Comparison of ENCODE assay signal across 15 cellular contexts in the genomic region with DNA sequence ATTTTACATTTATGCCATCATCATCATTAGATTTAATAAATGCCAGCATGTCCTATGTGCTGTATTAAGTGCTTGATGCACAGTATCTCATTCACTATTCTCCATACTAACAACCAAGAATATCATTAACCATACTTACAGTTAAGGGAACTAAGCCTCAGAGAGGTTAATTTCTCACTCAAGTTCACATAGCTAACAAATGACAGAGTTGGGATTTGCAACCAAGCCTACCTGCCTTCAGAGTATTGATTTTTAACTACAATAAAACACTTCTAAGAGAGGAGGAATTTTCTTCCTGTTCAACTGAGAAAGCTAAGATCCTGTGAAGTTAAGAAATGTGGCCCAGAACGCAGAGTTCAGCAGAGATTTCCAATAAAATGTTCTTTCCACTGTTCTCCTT.
DNase-seq lines count a peak whose midpoint lies in the region; ATAC-seq and TF ChIP-seq lines count a peak whose summit lies in the region.
"Had no signal": no experiment of that assay in that cellular context is flagged by ENCODE, and none has a peak within 500 bp of the region (broad histone marks: within the 10 kb centered on the region; RNA-seq: fewer than 3 reads in every experiment).

No MANE protein-coding gene starts in this region.

- no peak for TF ChIP-seq EP300 in esophagus muscularis mucosa (IDR thresholded peaks at IDR 0.05)

- H3K4me1 ChIP-seq in esophagus muscularis mucosa = peaks cover 0 to 45% (median 34%) of the 10 kb centered on the region in 4 donors
- peaks cover 41% of the 10 kb centered on the region for H3K4me1 ChIP-seq in stomach smooth muscle (ENCODE audit: control insufficient read depth, insufficient read depth, low read length)
- peaks cover 4% of the 10 kb centered on the region for H3K4me1 ChIP-seq in psoas muscle
- no peaks in the 10 kb centered on the region for H3K4me1 ChIP-seq in colonic mucosa
- H3K4me1 ChIP-seq: Caco-2 had no signal

- H3K36me3 Mint-ChIP-seq in Calu3 (ENCODE audit: insufficient read depth, unreplicated experiment) (no peaks in the 10 kb centered on the region), progenitor cell of endocrine pancreas (ENCODE audit: insufficient read depth) (no peaks in the 10 kb centered on the region)
- H3K36me3 Mint-ChIP-seq in activated T-cell treated with anti-CD3 and anti-CD28 coated beads, Interleukin-2, amount 50 U/mL, for 24 hours (ENCODE audit: low read depth) = no peaks in the 10 kb centered on the region
- no peaks in the 10 kb centered on the region for H3K36me3 Mint-ChIP-seq in activated CD4-positive, alpha-beta memory T cell treated with anti-CD3 and anti-CD28 coated beads, Interleukin-2, amount 10 ng/mL, durations not matched to agents 7 days and 5 days (ENCODE audit: low read depth)
- H3K36me3 Mint-ChIP-seq: CD14-positive monocyte; CD8-positive, alpha-beta memory T cell had no signal

- no peaks in the 10 kb centered on the region for H3K27me3 Mint-ChIP-seq in Calu3 (ENCODE audit: unreplicated experiment)
- peaks cover 10% of the 10 kb centered on the region for H3K27me3 Mint-ChIP-seq in progenitor cell of endocrine pancreas
- peaks cover 7% of the 10 kb centered on the region for H3K27me3 Mint-ChIP-seq in activated T-cell treated with anti-CD3 and anti-CD28 coated beads, Interleukin-2, amount 50 U/mL, for 24 hours
- no peaks in the 10 kb centered on the region for H3K27me3 Mint-ChIP-seq in activated CD4-positive, alpha-beta memory T cell treated with anti-CD3 and anti-CD28 coated beads, Interleukin-2, amount 10 ng/mL, durations not matched to agents 7 days and 5 days

- 50% methylated on average over 1 of the region's 1 CpG for whole genome bisulfite sequencing in esophagus muscularis mucosa
- WGBS in psoas muscle, 3 donors = 60 to 98% (median 80%) methylated on average over 1 of the region's 1 CpG

- H3K4me3 Mint-ChIP-seq in Calu3 (ENCODE audit: low read depth, unreplicated experiment) (peak overlapping the region; percentile 11), progenitor cell of endocrine pancreas (ENCODE audit: low read depth) (no peak overlapping the region)
- H3K4me3 Mint-ChIP-seq in activated T-cell treated with anti-CD3 and anti-CD28 coated beads, Interleukin-2, amount 50 U/mL, for 24 hours = no peak overlapping the region
- H3K4me3 Mint-ChIP-seq in activated CD4-positive, alpha-beta memory T cell treated with anti-CD3 and anti-CD28 coated beads, Interleukin-2, amount 10 ng/mL, durations not matched to agents 7 days and 5 days = no peak overlapping the region
- H3K4me3 Mint-ChIP-seq: CD14-positive monocyte; CD8-positive, alpha-beta memory T cell had no signal

- TF ChIP-seq CTCF in Calu3 (IDR thresholded peaks at IDR 0.05; ENCODE audit: unreplicated experiment) (no peak), esophagus muscularis mucosa (IDR thresholded peaks at IDR 0.05) (no peak), progenitor cell of endocrine pancreas (IDR thresholded peaks at IDR 0.05; ENCODE audit: unreplicated experiment) (no peak), psoas muscle (IDR thresholded peaks at IDR 0.05) (no peak), colonic mucosa (IDR thresholded peaks at IDR 0.05) (no peak)

- CTCF ChIA-PET in Calu3 (lab: Charles Lee) = interaction anchor here (0.9 to 1.4 kb wide), 3 partner anchors 8 to 175 kb away, joined by 3 to 6 read pairs (median 3); no protein-coding TSS in a partner anchor
- CTCF ChIA-PET in activated CD4-positive, alpha-beta memory T cell treated with anti-CD3 and anti-CD28 coated beads, Interleukin-2, amount 10 ng/mL, durations not matched to agents 7 days and 5 days (lab: Charles Lee) = no interaction called here

- POLR2A ChIA-PET in activated CD4-positive, alpha-beta memory T cell treated with anti-CD3 and anti-CD28 coated beads, Interleukin-2, amount 10 ng/mL, durations not matched to agents 7 days and 5 days (lab: Charles Lee) = no interaction called here

- TF ChIP-seq POLR2A in esophagus muscularis mucosa (IDR thresholded peaks at IDR 0.05; ENCODE audit: low read depth) = no peak

- no peaks in the 10 kb centered on the region for H3K27me3 ChIP-seq in esophagus muscularis mucosa
- no peaks in the 10 kb centered on the region for H3K27me3 ChIP-seq in stomach smooth muscle (ENCODE audit: control insufficient read depth in 1 of 2, insufficient read depth in 2 of 2, low read length in 2 of 2)
- H3K27me3 ChIP-seq in psoas muscle (ENCODE audit: insufficient read depth in 3 of 3, low read length in 2 of 3) = no peaks in the 10 kb centered on the region
- no peaks in the 10 kb centered on the region for H3K27me3 ChIP-seq in colonic mucosa

- peak; percentile 27 for DNase-seq in Calu3
- no peak for DNase-seq in esophagus muscularis mucosa (ENCODE audit: extremely low spot score)
- DNase-seq in progenitor cell of endocrine pancreas (ENCODE audit: low spot score, unreplicated experiment) = no peak
- DNase-seq in activated T-cell treated with anti-CD3 and anti-CD28 coated beads, Interleukin-2, amount 50 U/mL, for 24 hours = no peak
- no peak for DNase-seq in activated CD4-positive, alpha-beta memory T cell treated with anti-CD3 and anti-CD28 coated beads, Interleukin-2, amount 10 ng/mL, durations not matched to agents 7 days and 5 days
- no peak for DNase-seq in psoas muscle
- no peak for DNase-seq in colonic mucosa
- DNase-seq: Caco-2; CD8-positive, alpha-beta memory T cell; DMS53; GM23248 had no signal

- ATAC-seq in psoas muscle = no peak
- ATAC-seq: HCT116 had no signal

- peak overlapping the region; percentile 88 for H3K27ac Mint-ChIP-seq in Calu3 (ENCODE audit: unreplicated experiment)
- H3K27ac Mint-ChIP-seq in progenitor cell of endocrine pancreas = peak overlapping the region; percentile 12
- no peak overlapping the region for H3K27ac Mint-ChIP-seq in activated T-cell treated with anti-CD3 and anti-CD28 coated beads, Interleukin-2, amount 50 U/mL, for 24 hours
- H3K27ac Mint-ChIP-seq in activated CD4-positive, alpha-beta memory T cell treated with anti-CD3 and anti-CD28 coated beads, Interleukin-2, amount 10 ng/mL, durations not matched to agents 7 days and 5 days = no peak overlapping the region
- H3K27ac Mint-ChIP-seq: CD14-positive monocyte; CD8-positive, alpha-beta memory T cell had no signal

- H3K4me3 ChIP-seq in esophagus muscularis mucosa (no peak overlapping the region), stomach smooth muscle (ENCODE audit: low read length in 2 of 2) (no peak overlapping the region), psoas muscle (no peak overlapping the region), colonic mucosa (no peak overlapping the region)
- H3K4me3 ChIP-seq: GM23248 had no signal

- H3K36me3 ChIP-seq in esophagus muscularis mucosa (no peaks in the 10 kb centered on the region), stomach smooth muscle (ENCODE audit: control insufficient read depth in 2 of 2, insufficient read depth in 2 of 2, low read length in 2 of 2) (no peaks in the 10 kb centered on the region), psoas muscle (ENCODE audit: insufficient read depth in 1 of 2, low read depth in 1 of 2) (no peaks in the 10 kb centered on the region), colonic mucosa (no peaks in the 10 kb centered on the region)

- H3K9me3 ChIP-seq in esophagus muscularis mucosa = no peaks in the 10 kb centered on the region
- no peaks in the 10 kb centered on the region for H3K9me3 ChIP-seq in stomach smooth muscle (ENCODE audit: control insufficient read depth in 2 of 2, low read length in 2 of 2)
- H3K9me3 ChIP-seq in psoas muscle = no peaks in the 10 kb centered on the region
- H3K9me3 ChIP-seq in colonic mucosa = no peaks in the 10 kb centered on the region
- H3K9me3 ChIP-seq: Caco-2 had no signal

- peaks cover 47% of the 10 kb centered on the region for H3K4me1 Mint-ChIP-seq in Calu3 (ENCODE audit: low read depth, unreplicated experiment)
- peaks cover 18% of the 10 kb centered on the region for H3K4me1 Mint-ChIP-seq in progenitor cell of endocrine pancreas (ENCODE audit: low read depth)
- no peaks in the 10 kb centered on the region for H3K4me1 Mint-ChIP-seq in activated T-cell treated with anti-CD3 and anti-CD28 coated beads, Interleukin-2, amount 50 U/mL, for 24 hours (ENCODE audit: low read depth)
- no peaks in the 10 kb centered on the region for H3K4me1 Mint-ChIP-seq in activated CD4-positive, alpha-beta memory T cell treated with anti-CD3 and anti-CD28 coated beads, Interleukin-2, amount 10 ng/mL, durations not matched to agents 7 days and 5 days
- H3K4me1 Mint-ChIP-seq: CD8-positive, alpha-beta memory T cell had no signal

- no TSS peak for BruUV-seq in Calu3 (replicated peaks; lab: Mats Ljungman, UMichigan)

- H3K9ac ChIP-seq in stomach smooth muscle (ENCODE audit: low read length in 2 of 2) = no peak overlapping the region
- H3K9ac ChIP-seq in colonic mucosa (ENCODE audit: low read depth in 2 of 2, low read length in 2 of 2) = no peak overlapping the region
- H3K9ac ChIP-seq: GM23248 had no signal

- H3K9me3 Mint-ChIP-seq in Calu3 (ENCODE audit: low read depth, unreplicated experiment) (peaks cover 6% of the 10 kb centered on the region), progenitor cell of endocrine pancreas (ENCODE audit: low read depth) (peaks cover 3% of the 10 kb centered on the region)
- peaks cover 2% of the 10 kb centered on the region for H3K9me3 Mint-ChIP-seq in activated T-cell treated with anti-CD3 and anti-CD28 coated beads, Interleukin-2, amount 50 U/mL, for 24 hours
- H3K9me3 Mint-ChIP-seq in activated CD4-positive, alpha-beta memory T cell treated with anti-CD3 and anti-CD28 coated beads, Interleukin-2, amount 10 ng/mL, durations not matched to agents 7 days and 5 days = no peaks in the 10 kb centered on the region
- H3K9me3 Mint-ChIP-seq: CD8-positive, alpha-beta memory T cell had no signal

- intact Hi-C loops in Calu3 (cut with micrococcal nuclease; ENCODE audit: unreplicated experiment) (loop anchor here (2.0 kb wide), 1 partner anchor 48 kb away; no protein-coding TSS in a partner anchor), esophagus muscularis mucosa (cut with DNase I) (no loop called here), psoas muscle (cut with DNase I) (no loop called here), colonic mucosa (cut with DNase I) (no loop called here)

- H3K27ac ChIP-seq in esophagus muscularis mucosa (replicated peaks in 1 of 4) (peak overlapping the region; percentile 10 to 83 (median 65)), stomach smooth muscle (ENCODE audit: low read length) (peak overlapping the region; percentile 56), psoas muscle (no peak overlapping the region), colonic mucosa (no peak overlapping the region)
- H3K27ac ChIP-seq: 22Rv1, GM23248 had no signal

Comparison
In these comparisons a context has a peak if more than half of its experiments do, and no peak if none do; other contexts are left out.
1. H3K27ac Mint-ChIP-seq: peak in Calu3 (single experiment) and progenitor cell of endocrine pancreas (single experiment); none in activated T-cell treated with anti-CD3 and anti-CD28 coated beads, Interleukin-2, amount 50 U/mL, for 24 hours (single experiment) and activated CD4-positive, alpha-beta memory T cell treated with anti-CD3 and anti-CD28 coated beads, Interleukin-2, amount 10 ng/mL, durations not matched to agents 7 days and 5 days (single experiment).
2. H3K27ac ChIP-seq: peak in esophagus muscularis mucosa (4 of 4) and stomach smooth muscle (single experiment); none in psoas muscle (single experiment) and colonic mucosa (single experiment).